ENCODE assay signal across 27 cellular contexts in genomic region chr6:46687619-46688097, GRCh38. TPM values are rescaled to one million over a fixed set of nuclear protein-coding genes. Genes with fewer than 3 reads are reported as not detected.
"Had no signal": no experiment of that assay in that cellular context is flagged by ENCODE, and none has a peak within 500 bp of the region (broad histone marks: within the 10 kb centered on the region; RNA-seq: fewer than 3 reads in every experiment).

TSS of gene TDRD6 (plus strand) at chr6:46687885. CDS start at chr6:46688129, 244 bp downstream.

- H3K36me3 ChIP-seq: heart left ventricle, left lung, pancreas, prostate gland, spleen, suprapubic skin had no signal

- ATAC-seq: esophagus mucosa, left lung, pancreas had no signal

- H3K4me3 ChIP-seq: heart left ventricle, left lung, pancreas, prostate gland, spleen, suprapubic skin, tibial nerve had no signal

- H3K27me3 ChIP-seq: heart left ventricle, left lung, pancreas, spleen, suprapubic skin, tibial nerve had no signal

- DNase-seq: activated CD4-positive, alpha-beta memory T cell treated with anti-CD3 and anti-CD28 coated beads for 36 hours; activated CD4-positive, alpha-beta T cell treated with anti-CD3 and anti-CD28 coated beads, Interleukin-2, amount 10 ng/mL, durations not matched to agents 24 days and 14 days; activated CD4-positive, CD25-positive, alpha-beta regulatory T cell treated with anti-CD3 and anti-CD28 coated beads, Interleukin-2, amount 50 U/mL, for 72 hours; activated CD8-positive, alpha-beta memory T cell treated with anti-CD3 and anti-CD28 coated beads, Interleukin-2, amount 50 U/mL, for 4 hours; activated effector memory CD4-positive, alpha-beta T cell treated with anti-CD3 and anti-CD28 coated beads, Interleukin-2, amount 50 U/mL, for 16 hours; activated naive CD4-positive, alpha-beta T cell treated with anti-CD3 and anti-CD28 coated beads for 36 hours; activated naive CD8-positive, alpha-beta T cell treated with anti-CD3 and anti-CD28 coated beads for 36 hours; activated T-cell treated with anti-CD3 and anti-CD28 coated beads, Interleukin-2, amount 50 U/mL, for 1 hour; central memory CD4-positive, alpha-beta T cell; endodermal cell; foreskin fibroblast; hypothalamus; kidney glomerular epithelial cell; mammary epithelial cell; nephron progenitor cell; stimulated activated naive CD4-positive, alpha-beta T cell; T-helper 2 cell had no signal

- H3K9me3 ChIP-seq: heart left ventricle, pancreas, prostate gland, suprapubic skin had no signal

- H3K27ac ChIP-seq: heart left ventricle, left lung, pancreas, prostate gland, spleen, suprapubic skin, tibial nerve had no signal

- FAIRE-seq: pancreas had no signal

- H3K4me1 ChIP-seq: heart left ventricle, left lung, pancreas, prostate gland, spleen, suprapubic skin, tibial nerve had no signal

RNA-seq across cellular contexts. Expression of gene TDRD6, which starts in this region (rescaled TPM):
- total RNA-seq: activated CD4-positive, alpha-beta memory T cell treated with anti-CD3 and anti-CD28 coated beads for 36 hours; activated CD4-positive, alpha-beta T cell treated with anti-CD3 and anti-CD28 coated beads, Interleukin-2, amount 10 ng/mL, durations not matched to agents 24 days and 14 days; activated CD8-positive, alpha-beta memory T cell treated with anti-CD3 and anti-CD28 coated beads for 36 hours; activated naive CD4-positive, alpha-beta T cell treated with anti-CD3 and anti-CD28 coated beads for 36 hours; activated naive CD8-positive, alpha-beta T cell treated with anti-CD3 and anti-CD28 coated beads for 36 hours; activated T-helper 1 cell treated with anti-CD3 and anti-CD28 coated beads, Interleukin-12 subunit alpha, Interleukin-12 subunit beta, Interleukin-2, Interleukin-4 antibody, amounts not matched to agents 30 ng/mL and 10 ng/mL and 1 ng/mL, durations not matched to agents 14 hours and 24 hours and 36 hours had no signal
